ENCODE assay signal across 13 cellular contexts in the genomic region with DNA sequence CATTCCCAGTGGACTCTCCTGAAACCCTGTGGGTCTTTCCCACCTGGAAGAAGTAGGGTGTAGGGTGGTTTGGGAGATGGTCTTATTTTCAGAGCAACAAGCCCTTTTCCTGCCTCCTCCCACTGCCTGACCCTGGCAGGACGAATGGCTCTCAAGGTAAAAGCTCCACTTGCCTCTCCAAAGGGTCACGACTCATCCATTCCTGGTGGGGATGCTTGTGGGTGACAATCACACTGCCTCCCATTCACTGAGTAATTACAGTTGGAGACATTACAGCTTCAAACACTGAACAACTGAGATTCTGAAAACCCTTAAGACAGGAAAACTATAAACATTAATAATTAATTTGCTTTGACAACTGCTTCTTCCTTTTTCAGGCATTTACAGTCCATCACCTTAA.
A peak's percentile ranks its signal among the peaks of the same experiment; 100 is the strongest.
DNase-seq lines count a peak whose midpoint lies in the region; TF ChIP-seq lines count a peak whose summit lies in the region.
"Had no signal": no experiment of that assay in that cellular context is flagged by ENCODE, and none has a peak within 500 bp of the region (broad histone marks: within the 10 kb centered on the region; RNA-seq: fewer than 3 reads in every experiment).

No MANE protein-coding gene starts in this region.

- CTCF ChIA-PET in mammary epithelial cell (lab: Charles Lee; ENCODE audit: low non-redundant PET): no interaction called here

- H3K27me3 ChIP-seq in mammary epithelial cell (ENCODE audit: insufficient read depth, low read length) (no peaks in the 10 kb centered on the region), breast epithelium (no peaks in the 10 kb centered on the region), hepatocyte (no peaks in the 10 kb centered on the region)

- dilution Hi-C loops in mammary epithelial cell (cut with HindIII; ENCODE audit: low sequenced_read_pairs): no loop called here

- TF ChIP-seq CTCF in mammary epithelial cell (conservative IDR thresholded peaks at IDR 0.05 in 1 of 2, IDR thresholded peaks at IDR 0.05 in 1 of 2; ENCODE audit: extremely low read depth in 1 of 2, insufficient read depth in 1 of 2, low read depth in 1 of 2, low read length in 2 of 2) (no peak), breast epithelium (IDR thresholded peaks at IDR 0.05) (no peak), hepatocyte (IDR thresholded peaks at IDR 0.05; ENCODE audit: poor library complexity) (no peak)

- H2AFZ ChIP-seq in mammary epithelial cell (ENCODE audit: low read depth, low read length) (peak overlapping the region; percentile 53), hepatocyte (no peak overlapping the region)
- H2AFZ ChIP-seq: PC-9 had no signal

- H3K36me3 ChIP-seq in mammary epithelial cell (ENCODE audit: insufficient read depth, low read length) (no peaks in the 10 kb centered on the region), breast epithelium (no peaks in the 10 kb centered on the region), hepatocyte (replicated peaks; ENCODE audit: insufficient read depth, low read depth) (no peaks in the 10 kb centered on the region)

- DNase-seq in mammary epithelial cell (no peak), breast epithelium (ENCODE audit: low spot score in 2 of 2) (no peak), LHCN-M2 (ENCODE audit: low read depth) (peak; percentile 37), glomerular visceral epithelial cell (ENCODE audit: extremely low spot score) (peak; percentile 35), hepatocyte (ENCODE audit: low spot score) (no peak), NOMO-1 treated with DMSO at 0.1 percent for 48 hours (lab: John Stamatoyannopoulos, UW; ENCODE audit: unreplicated experiment) (no peak), NCI-H526 (lab: John Stamatoyannopoulos, UW) (no peak)
- DNase-seq in effector CD8-positive, alpha-beta T cell (lab: John Stamatoyannopoulos, UW): no peak
- DNase-seq: Calu3; CD4-positive, CD25-positive, alpha-beta regulatory T cell; GDM1; H7; PC-9 had no signal

- TF ChIP-seq POLR2A in breast epithelium (IDR thresholded peaks at IDR 0.05): no peak

- intact Hi-C loops in mammary epithelial cell (cut with micrococcal nuclease) (no loop called here), breast epithelium (cut with DNase I; ENCODE audit: low total_unique reads) (no loop called here)

- H3K4me3 ChIP-seq in mammary epithelial cell (replicated peaks in 1 of 3; ENCODE audit: insufficient read depth in 1 of 3, low read depth in 2 of 3, low read length in 3 of 3) (no peak overlapping the region), breast epithelium (no peak overlapping the region), hepatocyte (no peak overlapping the region)
- H3K4me3 ChIP-seq: PC-9 had no signal

- H3K27ac ChIP-seq in mammary epithelial cell (ENCODE audit: insufficient read depth, low read depth, low read length) (no peak overlapping the region), breast epithelium (no peak overlapping the region), hepatocyte (no peak overlapping the region)
- H3K27ac ChIP-seq: PC-9 had no signal

- H3K9me2 ChIP-seq in hepatocyte (replicated peaks; ENCODE audit: insufficient read depth): no peaks in the 10 kb centered on the region

- H4K20me1 ChIP-seq in mammary epithelial cell (ENCODE audit: insufficient read depth, low read length): no peaks in the 10 kb centered on the region
- no peaks in the 10 kb centered on the region for H4K20me1 ChIP-seq in hepatocyte (ENCODE audit: insufficient read depth, poor library complexity, severe bottlenecking)

- in situ Hi-C loops in mammary epithelial cell (cut with MboI; ENCODE audit: low sequenced_read_pairs in 2 of 2): no loop called here

- WGBS in mammary epithelial cell (ENCODE audit: low coverage, missing lambda C conversion rate): 88% methylated on average over 2 of the region's 2 CpGs
- WGBS in hepatocyte (ENCODE audit: low lambda C conversion rate, missing lambda C conversion rate): 83% methylated on average over 2 of the region's 2 CpGs

- H3K9me3 ChIP-seq in mammary epithelial cell (replicated peaks; ENCODE audit: insufficient read depth, low read length): no peaks in the 10 kb centered on the region
- no peaks in the 10 kb centered on the region for H3K9me3 ChIP-seq in breast epithelium
- H3K9me3 ChIP-seq in hepatocyte (ENCODE audit: low read depth): no peaks in the 10 kb centered on the region

- H3K4me1 ChIP-seq in mammary epithelial cell (ENCODE audit: insufficient read depth, low read length) (peaks cover 5% of the 10 kb centered on the region), breast epithelium (no peaks in the 10 kb centered on the region), hepatocyte (ENCODE audit: insufficient read depth) (no peaks in the 10 kb centered on the region)

- H3K9ac ChIP-seq in mammary epithelial cell (ENCODE audit: insufficient read depth, low read length): no peak overlapping the region

- H3K79me2 ChIP-seq in mammary epithelial cell (ENCODE audit: insufficient read depth, low read length) (no peaks in the 10 kb centered on the region), hepatocyte (no peaks in the 10 kb centered on the region)

- no TSS peak for BruUV-seq in mammary epithelial cell (replicated peaks; lab: Mats Ljungman, UMichigan)

- no peak overlapping the region for H3K4me2 ChIP-seq in mammary epithelial cell (ENCODE audit: insufficient read depth, low read depth, low read length)
- H3K4me2 ChIP-seq in hepatocyte: no peak overlapping the region
- H3K4me2 ChIP-seq: PC-9 had no signal

Comparison
In these comparisons a context has a peak if more than half of its experiments do, and no peak if none do; other contexts are left out.
1. DNase-seq: peak in LHCN-M2 (single experiment) and glomerular visceral epithelial cell (single experiment); none in mammary epithelial cell (single experiment), breast epithelium (0 of 2), hepatocyte (single experiment), effector CD8-positive, alpha-beta T cell (single experiment), NOMO-1 treated with DMSO at 0.1 percent for 48 hours (single experiment) and NCI-H526 (0 of 2).